12 cellular contexts compared by ENCODE assay signal in the genomic region with DNA sequence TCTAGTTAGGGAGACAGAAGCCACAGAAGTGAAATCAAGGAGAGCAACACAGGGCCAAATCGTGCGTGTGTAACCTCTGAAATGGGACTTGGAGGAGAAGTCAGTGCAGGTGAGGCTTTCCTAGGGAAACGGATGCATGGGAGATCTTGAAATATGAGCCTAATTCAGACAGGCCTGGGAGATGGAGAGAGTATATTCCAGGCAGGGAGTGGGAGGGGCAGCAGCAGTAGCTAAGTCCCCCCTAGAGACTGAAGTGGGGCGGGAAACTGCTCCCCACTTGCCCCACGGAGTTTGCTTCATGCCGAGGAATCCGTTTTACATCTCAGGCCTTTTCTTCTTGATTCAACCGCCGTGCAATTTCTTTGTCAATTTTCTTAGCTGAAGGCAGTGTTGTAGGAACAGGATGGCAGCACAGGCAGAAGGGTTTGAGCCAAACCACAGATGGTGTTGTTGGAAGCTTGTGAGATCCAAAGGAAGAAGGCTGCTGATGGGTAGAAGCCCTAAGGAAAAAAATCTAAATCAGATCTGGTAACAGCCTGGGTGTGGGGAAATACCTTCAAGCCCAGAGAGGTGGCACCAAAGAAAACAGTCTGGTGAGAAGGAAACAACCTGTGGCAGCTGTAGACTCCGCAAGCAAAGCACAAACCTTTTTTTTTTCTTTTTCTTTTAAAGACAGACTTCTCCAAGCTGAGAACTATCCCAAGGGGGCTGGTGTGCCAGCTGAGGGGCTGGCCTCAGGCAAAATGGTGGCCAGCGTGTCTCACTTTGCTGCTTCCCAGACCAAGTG. TPM values are rescaled to one million over a fixed set of nuclear protein-coding genes. Genes with fewer than 3 reads are reported as not detected.
A peak's percentile ranks its signal among the peaks of the same experiment; 100 is the strongest.
DNase-seq lines count a peak whose midpoint lies in the region; ATAC-seq lines count a peak whose summit lies in the region.
"Had no signal": no experiment of that assay in that cellular context is flagged by ENCODE, and none has a peak within 500 bp of the region (broad histone marks: within the 10 kb centered on the region; RNA-seq: fewer than 3 reads in every experiment).

No MANE protein-coding gene starts in this region.

- no peaks in the 10 kb centered on the region for H3K9me3 ChIP-seq in SJCRH30 (replicated peaks)
- H3K9me3 ChIP-seq in subcutaneous abdominal adipose tissue (ENCODE audit: control insufficient read depth in 5 of 5, low read length in 5 of 5): no peaks in the 10 kb centered on the region

- DNase-seq in DMS 273 (lab: John Stamatoyannopoulos, UW; ENCODE audit: unreplicated experiment) (peak; percentile 62), DMS 273 treated with DMSO at 0.1 percent for 48 hours (lab: John Stamatoyannopoulos, UW) (no peak), SJCRH30 (peak; percentile 27 to 57), hippocampal formation (lab: John Stamatoyannopoulos, UW) (peak; percentile 14 to 35), kidney glomerular epithelial cell (lab: John Stamatoyannopoulos, UW) (no peak)
- DNase-seq in activated T-helper 1 cell treated with anti-CD3 and anti-CD28 coated beads, Interleukin-12 subunit alpha, Interleukin-12 subunit beta, Interleukin-2, Interleukin-4 antibody, amounts not matched to agents 30 ng/mL and 10 ng/mL and 1 ng/mL, durations not matched to agents 14 hours and 24 hours and 36 hours (ENCODE audit: low spot score): no peak
- DNase-seq: NCI-H2029, PC-9 had no signal

- H3K9ac ChIP-seq in subcutaneous abdominal adipose tissue (ENCODE audit: low read length in 5 of 5): peak overlapping the region in 2 of 5 donors; percentile 15 to 25

- peaks cover 35% of the 10 kb centered on the region for H3K27me3 Mint-ChIP-seq in activated T-helper 1 cell treated with anti-CD3 and anti-CD28 coated beads, Interleukin-12 subunit alpha, Interleukin-12 subunit beta, Interleukin-2, Interleukin-4 antibody, amounts not matched to agents 30 ng/mL and 10 ng/mL and 1 ng/mL, durations not matched to agents 14 hours and 24 hours and 36 hours (ENCODE audit: insufficient read depth)

- no peaks in the 10 kb centered on the region for H3K36me3 Mint-ChIP-seq in activated T-helper 1 cell treated with anti-CD3 and anti-CD28 coated beads, Interleukin-12 subunit alpha, Interleukin-12 subunit beta, Interleukin-2, Interleukin-4 antibody, amounts not matched to agents 30 ng/mL and 10 ng/mL and 1 ng/mL, durations not matched to agents 14 hours and 24 hours and 36 hours (ENCODE audit: low read depth)

- H3K4me1 ChIP-seq in SJCRH30: peaks cover 57% of the 10 kb centered on the region
- peaks cover 27 to 99% (median 96%) of the 10 kb centered on the region in 5 donors for H3K4me1 ChIP-seq in subcutaneous abdominal adipose tissue (ENCODE audit: control insufficient read depth in 5 of 5, insufficient read depth in 5 of 5, low read length in 5 of 5)

- H3K4me3 ChIP-seq in SJCRH30 (no peak overlapping the region), subcutaneous abdominal adipose tissue (ENCODE audit: low read depth in 1 of 5, low read length in 5 of 5) (no peak overlapping the region)
- H3K4me3 ChIP-seq: lung, PC-9 had no signal

- peaks cover 23% of the 10 kb centered on the region for H3K4me1 Mint-ChIP-seq in activated T-helper 1 cell treated with anti-CD3 and anti-CD28 coated beads, Interleukin-12 subunit alpha, Interleukin-12 subunit beta, Interleukin-2, Interleukin-4 antibody, amounts not matched to agents 30 ng/mL and 10 ng/mL and 1 ng/mL, durations not matched to agents 14 hours and 24 hours and 36 hours (ENCODE audit: low read depth)

- no peak overlapping the region for H3K27ac Mint-ChIP-seq in activated T-helper 1 cell treated with anti-CD3 and anti-CD28 coated beads, Interleukin-12 subunit alpha, Interleukin-12 subunit beta, Interleukin-2, Interleukin-4 antibody, amounts not matched to agents 30 ng/mL and 10 ng/mL and 1 ng/mL, durations not matched to agents 14 hours and 24 hours and 36 hours

- H3K9me3 Mint-ChIP-seq in activated T-helper 1 cell treated with anti-CD3 and anti-CD28 coated beads, Interleukin-12 subunit alpha, Interleukin-12 subunit beta, Interleukin-2, Interleukin-4 antibody, amounts not matched to agents 30 ng/mL and 10 ng/mL and 1 ng/mL, durations not matched to agents 14 hours and 24 hours and 36 hours: no peaks in the 10 kb centered on the region

- intact Hi-C loops in activated T-helper 1 cell treated with anti-CD3 and anti-CD28 coated beads, Interleukin-12 subunit alpha, Interleukin-12 subunit beta, Interleukin-2, Interleukin-4 antibody, amounts not matched to agents 30 ng/mL and 10 ng/mL and 1 ng/mL, durations not matched to agents 14 hours and 24 hours and 36 hours (cut with micrococcal nuclease): no loop called here

- H3K27ac ChIP-seq in SJCRH30 (peak overlapping the region; percentile 98), subcutaneous abdominal adipose tissue (ENCODE audit: low read depth, low read length) (peak overlapping the region; percentile 93)
- H3K27ac ChIP-seq: 22Rv1, PC-9 had no signal

- ATAC-seq in GM19023 (IDR thresholded peaks at IDR 0.05; ENCODE audit: unreplicated experiment): no peak

- H3K36me3 ChIP-seq in SJCRH30 (no peaks in the 10 kb centered on the region), subcutaneous abdominal adipose tissue (ENCODE audit: control insufficient read depth in 5 of 5, insufficient read depth in 5 of 5, low read length in 5 of 5) (no peaks in the 10 kb centered on the region)

- no peak overlapping the region for H3K4me3 Mint-ChIP-seq in activated T-helper 1 cell treated with anti-CD3 and anti-CD28 coated beads, Interleukin-12 subunit alpha, Interleukin-12 subunit beta, Interleukin-2, Interleukin-4 antibody, amounts not matched to agents 30 ng/mL and 10 ng/mL and 1 ng/mL, durations not matched to agents 14 hours and 24 hours and 36 hours

- H3K27me3 ChIP-seq in SJCRH30 (no peaks in the 10 kb centered on the region), subcutaneous abdominal adipose tissue (ENCODE audit: control insufficient read depth in 5 of 5, insufficient read depth in 4 of 5, low read length in 5 of 5) (no peaks in the 10 kb centered on the region)

RNA-seq across cellular contexts. Expression of a gene that starts 40.2 kb away (rescaled TPM):
- total RNA-seq in SJCRH30 (2014; rRNA removed; shearing (Covaris generic)): 16.5 and 17.3 TPM in 2 replicates
- total RNA-seq in activated T-helper 1 cell treated with anti-CD3 and anti-CD28 coated beads, Interleukin-12 subunit alpha, Interleukin-12 subunit beta, Interleukin-2, Interleukin-4 antibody, amounts not matched to agents 30 ng/mL and 10 ng/mL and 1 ng/mL, durations not matched to agents 14 hours and 24 hours and 36 hours: 13.7 and 22.9 TPM in 2 replicates

Comparison
In these comparisons a context has a peak if more than half of its experiments do, and no peak if none do; other contexts are left out.
1. DNase-seq: peak in DMS 273 (single experiment), SJCRH30 (2 of 2) and hippocampal formation (2 of 2); none in DMS 273 treated with DMSO at 0.1 percent for 48 hours (single experiment), kidney glomerular epithelial cell (single experiment) and activated T-helper 1 cell treated with anti-CD3 and anti-CD28 coated beads, Interleukin-12 subunit alpha, Interleukin-12 subunit beta, Interleukin-2, Interleukin-4 antibody, amounts not matched to agents 30 ng/mL and 10 ng/mL and 1 ng/mL, durations not matched to agents 14 hours and 24 hours and 36 hours (single experiment).